Comparison of ENCODE assay signal across 20 cellular contexts in the genomic region with DNA sequence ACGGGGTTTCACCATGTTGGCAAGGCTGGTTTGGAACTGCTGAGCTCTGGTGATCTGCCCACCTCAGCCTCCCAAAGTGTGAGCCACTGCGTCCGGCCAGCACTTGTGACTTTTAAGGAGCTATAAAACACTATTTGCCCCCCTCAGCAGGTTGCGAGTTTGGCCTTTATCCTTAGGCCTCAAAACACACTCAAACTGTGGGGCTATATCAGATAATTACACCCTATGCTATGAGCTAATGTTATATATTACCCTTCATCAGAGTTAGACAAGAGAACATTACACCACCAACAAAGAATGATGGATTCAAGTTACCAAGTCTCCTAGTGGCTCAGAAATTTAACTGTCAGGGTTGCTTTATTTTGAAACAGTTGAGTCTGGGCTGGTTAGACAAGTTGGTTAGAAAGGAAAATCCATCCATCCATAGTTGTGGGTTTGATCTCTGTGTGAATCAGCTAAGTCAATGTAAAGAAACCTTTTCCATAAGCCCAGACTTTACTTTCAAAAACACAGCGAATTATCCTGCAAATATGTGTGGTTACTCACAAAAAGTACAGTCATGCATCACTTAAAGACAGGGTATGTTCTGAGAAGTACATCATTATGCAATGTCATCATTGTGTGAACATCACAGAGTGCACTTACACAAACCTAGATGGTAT.
DNase-seq lines count a peak whose midpoint lies in the region; ATAC-seq, FAIRE-seq and TF ChIP-seq lines count a peak whose summit lies in the region.
"Had no signal": no experiment of that assay in that cellular context is flagged by ENCODE, and none has a peak within 500 bp of the region (broad histone marks: within the 10 kb centered on the region; RNA-seq: fewer than 3 reads in every experiment).

No MANE protein-coding gene starts in this region.

- no peaks in the 10 kb centered on the region for H3K9me3 Mint-ChIP-seq in T-helper 2 cell treated with Interferon-gamma antibody and Interleukin-4, amounts not matched to agents 5 μg/mL and 100 μg/mL, for 36 hours
- H3K9me3 Mint-ChIP-seq in CD8-positive, alpha-beta T cell = peaks cover 1% of the 10 kb centered on the region
- H3K9me3 Mint-ChIP-seq in stimulated activated memory B cell treated with anti-CD40 and anti-IgM and Interleukin-4, amounts not matched to agents 10 μg/mL and 1 μg/mL and 100 μg/mL, for 72 hours = no peaks in the 10 kb centered on the region
- H3K9me3 Mint-ChIP-seq: activated T-cell treated with anti-CD3 and anti-CD28 coated beads, Interleukin-2, amount 50 U/mL, for 4 hours had no signal

- no peak overlapping the region for H3K4me3 Mint-ChIP-seq in T-helper 2 cell treated with Interferon-gamma antibody and Interleukin-4, amounts not matched to agents 5 μg/mL and 100 μg/mL, for 36 hours
- H3K4me3 Mint-ChIP-seq in CD8-positive, alpha-beta T cell = no peak overlapping the region
- no peak overlapping the region for H3K4me3 Mint-ChIP-seq in stimulated activated memory B cell treated with anti-CD40 and anti-IgM and Interleukin-4, amounts not matched to agents 10 μg/mL and 1 μg/mL and 100 μg/mL, for 72 hours
- H3K4me3 Mint-ChIP-seq: activated naive CD8-positive, alpha-beta T cell; activated T-cell treated with anti-CD3 and anti-CD28 coated beads, Interleukin-2, amount 50 U/mL, for 4 hours had no signal

- no peaks in the 10 kb centered on the region for H3K9me1 ChIP-seq in keratinocyte (ENCODE audit: control insufficient read depth, extremely low read depth, insufficient read depth, low read length)

- H3K4me1 Mint-ChIP-seq in T-helper 2 cell treated with Interferon-gamma antibody and Interleukin-4, amounts not matched to agents 5 μg/mL and 100 μg/mL, for 36 hours (ENCODE audit: low read depth) = no peaks in the 10 kb centered on the region
- no peaks in the 10 kb centered on the region for H3K4me1 Mint-ChIP-seq in CD8-positive, alpha-beta T cell (ENCODE audit: low read depth)
- H3K4me1 Mint-ChIP-seq in stimulated activated memory B cell treated with anti-CD40 and anti-IgM and Interleukin-4, amounts not matched to agents 10 μg/mL and 1 μg/mL and 100 μg/mL, for 72 hours = no peaks in the 10 kb centered on the region

- no peak overlapping the region for H3K9ac ChIP-seq in keratinocyte (ENCODE audit: control insufficient read depth, extremely low read depth, insufficient read depth, low read length)

- peak; percentile 32 for DNase-seq in EH (ENCODE audit: low read depth)
- DNase-seq in NCI-H146 (lab: John Stamatoyannopoulos, UW) = peak; percentile 14
- peak; percentile 45 for DNase-seq in brain microvascular endothelial cell
- peak; percentile 40 for DNase-seq in keratinocyte (ENCODE audit: low read depth, low spot score)
- no peak for DNase-seq in T-helper 2 cell treated with Interferon-gamma antibody and Interleukin-4, amounts not matched to agents 5 μg/mL and 100 μg/mL, for 36 hours (ENCODE audit: low spot score)
- DNase-seq in CD8-positive, alpha-beta T cell = no peak
- no peak for DNase-seq in prostate gland (ENCODE audit: low spot score)
- DNase-seq: activated CD4-positive, alpha-beta T cell treated with anti-CD3 and anti-CD28 coated beads, Interleukin-2, amount 50 U/mL, for 48 hours; activated T-cell treated with anti-CD3 and anti-CD28 coated beads, Interleukin-2, amount 50 U/mL, for 4 hours; central memory CD4-positive, alpha-beta T cell; effector memory CD4-positive, alpha-beta T cell; GOT3; MM.1S; NCI-H2029; NCI-H82 had no signal

- no peak for TF ChIP-seq CTCF in brain microvascular endothelial cell (IDR thresholded peaks at IDR 0.05; ENCODE audit: low read depth, low read length, missing control alignments)
- TF ChIP-seq CTCF in keratinocyte (optimal IDR thresholded peaks at IDR 0.05 in 1 of 3, IDR thresholded peaks at IDR 0.05 in 1 of 3, conservative IDR thresholded peaks at IDR 0.05 in 1 of 3; ENCODE audit: extremely low read depth in 1 of 3, insufficient read depth in 2 of 3, low read length in 3 of 3) = no peak
- no peak for TF ChIP-seq CTCF in CD8-positive, alpha-beta T cell (IDR thresholded peaks at IDR 0.05)
- TF ChIP-seq CTCF in prostate gland (IDR thresholded peaks at IDR 0.05) = no peak

- no peak for TF ChIP-seq POLR2A in prostate gland (IDR thresholded peaks at IDR 0.05)

- in situ Hi-C loops in brain microvascular endothelial cell (cut with HindIII; ENCODE audit: low pct_ligation_motif_present, low sequenced_read_pairs) = loop anchor here (25.0 kb wide), 1 partner anchor 116 kb away; the partner anchor contains the start of gene SEMA3D

- no peak overlapping the region for H3K27ac Mint-ChIP-seq in T-helper 2 cell treated with Interferon-gamma antibody and Interleukin-4, amounts not matched to agents 5 μg/mL and 100 μg/mL, for 36 hours
- no peak overlapping the region for H3K27ac Mint-ChIP-seq in CD8-positive, alpha-beta T cell
- H3K27ac Mint-ChIP-seq in stimulated activated memory B cell treated with anti-CD40 and anti-IgM and Interleukin-4, amounts not matched to agents 10 μg/mL and 1 μg/mL and 100 μg/mL, for 72 hours = no peak overlapping the region
- H3K27ac Mint-ChIP-seq: activated naive CD8-positive, alpha-beta T cell had no signal

- H3K79me2 ChIP-seq in keratinocyte (ENCODE audit: control insufficient read depth, insufficient read depth, low read length) = no peaks in the 10 kb centered on the region

- H3K4me1 ChIP-seq in keratinocyte (ENCODE audit: control insufficient read depth, extremely low read depth, insufficient read depth, low read length) = peaks cover 14% of the 10 kb centered on the region
- H3K4me1 ChIP-seq in CD8-positive, alpha-beta T cell (ENCODE audit: insufficient read depth, low read length) = no peaks in the 10 kb centered on the region
- no peaks in the 10 kb centered on the region for H3K4me1 ChIP-seq in prostate gland (replicated peaks)
- H3K4me1 ChIP-seq: gastroesophageal sphincter had no signal

- no peak overlapping the region for H2AFZ ChIP-seq in keratinocyte (ENCODE audit: control insufficient read depth, low read length)

- H3K9me3 ChIP-seq in keratinocyte (ENCODE audit: control insufficient read depth, low read depth, low read length) = no peaks in the 10 kb centered on the region
- no peaks in the 10 kb centered on the region for H3K9me3 ChIP-seq in CD8-positive, alpha-beta T cell (ENCODE audit: low read length)
- no peaks in the 10 kb centered on the region for H3K9me3 ChIP-seq in prostate gland
- H3K9me3 ChIP-seq: gastroesophageal sphincter had no signal

- dilution Hi-C loops in keratinocyte (cut with MboI; ENCODE audit: extremely low pct_ligation_motif_present, low sequenced_read_pairs) = loop anchor here (25.0 kb wide), 1 partner anchor 116 kb away; the partner anchor contains the start of gene SEMA3D

- H3K36me3 Mint-ChIP-seq in T-helper 2 cell treated with Interferon-gamma antibody and Interleukin-4, amounts not matched to agents 5 μg/mL and 100 μg/mL, for 36 hours (ENCODE audit: low read depth) = no peaks in the 10 kb centered on the region
- no peaks in the 10 kb centered on the region for H3K36me3 Mint-ChIP-seq in CD8-positive, alpha-beta T cell
- no peaks in the 10 kb centered on the region for H3K36me3 Mint-ChIP-seq in stimulated activated memory B cell treated with anti-CD40 and anti-IgM and Interleukin-4, amounts not matched to agents 10 μg/mL and 1 μg/mL and 100 μg/mL, for 72 hours
- H3K36me3 Mint-ChIP-seq: activated naive CD8-positive, alpha-beta T cell had no signal

- no peak overlapping the region for H3K4me2 ChIP-seq in keratinocyte (ENCODE audit: control insufficient read depth, extremely low read depth, insufficient read depth, low read depth, low read length)

- H3K27ac ChIP-seq in brain microvascular endothelial cell = no peak overlapping the region
- H3K27ac ChIP-seq in keratinocyte (ENCODE audit: control insufficient read depth, insufficient read depth, low read length) = peak overlapping the region; percentile 13
- H3K27ac ChIP-seq in CD8-positive, alpha-beta T cell (ENCODE audit: low read depth, low read length) = no peak overlapping the region
- no peak overlapping the region for H3K27ac ChIP-seq in prostate gland
- H3K27ac ChIP-seq: gastroesophageal sphincter had no signal

- intact Hi-C loops in CD8-positive, alpha-beta T cell (cut with DNase I, micrococcal nuclease) = no loop called here
- intact Hi-C loops in prostate gland (cut with DNase I) = no loop called here

- FAIRE-seq in keratinocyte (lab: Jason Lieb, UNC) = peak; percentile 78
- FAIRE-seq: RCC 7860 had no signal

- H3K4me3 ChIP-seq in brain microvascular endothelial cell (ENCODE audit: low read depth, low read length) (no peak overlapping the region), keratinocyte (ENCODE audit: control insufficient read depth in 2 of 3, extremely low read depth in 1 of 3, insufficient read depth in 2 of 3, low read depth in 1 of 3, low read length in 3 of 3) (no peak overlapping the region), prostate gland (no peak overlapping the region)
- no peak overlapping the region for H3K4me3 ChIP-seq in CD8-positive, alpha-beta T cell (ENCODE audit: low read depth, low read length)
- H3K4me3 ChIP-seq: gastroesophageal sphincter had no signal

- POLR2A ChIA-PET in CD8-positive, alpha-beta T cell (lab: Charles Lee) = no interaction called here

- no peak for ATAC-seq in CD8-positive, alpha-beta T cell
- no peak for ATAC-seq in stimulated activated memory B cell treated with anti-CD40 and anti-IgM and Interleukin-4, amounts not matched to agents 10 μg/mL and 1 μg/mL and 100 μg/mL, for 72 hours
- ATAC-seq: activated T-cell treated with anti-CD3 and anti-CD28 coated beads, Interleukin-2, amount 50 U/mL, for 4 hours; gastroesophageal sphincter had no signal

- H3K36me3 ChIP-seq in brain microvascular endothelial cell (replicated peaks) (no peaks in the 10 kb centered on the region), keratinocyte (ENCODE audit: control insufficient read depth in 2 of 2, extremely low read depth in 1 of 2, insufficient read depth in 2 of 2, low read length in 2 of 2) (no peaks in the 10 kb centered on the region), prostate gland (no peaks in the 10 kb centered on the region)
- H3K36me3 ChIP-seq in CD8-positive, alpha-beta T cell (ENCODE audit: insufficient read depth, low read length) = no peaks in the 10 kb centered on the region
- H3K36me3 ChIP-seq: gastroesophageal sphincter had no signal

- H4K20me1 ChIP-seq in keratinocyte (ENCODE audit: control insufficient read depth, extremely low read depth, insufficient read depth, low read length) = no peaks in the 10 kb centered on the region

- WGBS in prostate gland = 97% methylated on average over 5 of the region's 5 CpGs

- no peaks in the 10 kb centered on the region for H3K27me3 Mint-ChIP-seq in T-helper 2 cell treated with Interferon-gamma antibody and Interleukin-4, amounts not matched to agents 5 μg/mL and 100 μg/mL, for 36 hours (ENCODE audit: low read depth)
- no peaks in the 10 kb centered on the region for H3K27me3 Mint-ChIP-seq in CD8-positive, alpha-beta T cell (ENCODE audit: low read depth)
- H3K27me3 Mint-ChIP-seq in stimulated activated memory B cell treated with anti-CD40 and anti-IgM and Interleukin-4, amounts not matched to agents 10 μg/mL and 1 μg/mL and 100 μg/mL, for 72 hours = no peaks in the 10 kb centered on the region
- H3K27me3 Mint-ChIP-seq: activated naive CD8-positive, alpha-beta T cell; progenitor cell of endocrine pancreas had no signal

- H3K27me3 ChIP-seq in brain microvascular endothelial cell (replicated peaks) (no peaks in the 10 kb centered on the region), keratinocyte (ENCODE audit: control insufficient read depth, extremely low read depth, insufficient read depth, low read length) (no peaks in the 10 kb centered on the region), prostate gland (replicated peaks; ENCODE audit: insufficient read depth) (no peaks in the 10 kb centered on the region)
- H3K27me3 ChIP-seq in CD8-positive, alpha-beta T cell (ENCODE audit: insufficient read depth, low read length) = no peaks in the 10 kb centered on the region
- H3K27me3 ChIP-seq: gastroesophageal sphincter had no signal

- CTCF ChIA-PET in CD8-positive, alpha-beta T cell (lab: Charles Lee) = no interaction called here

Comparison
In these comparisons a context has a peak if more than half of its experiments do, and no peak if none do; other contexts are left out.
1. DNase-seq: peak in EH (single experiment), NCI-H146 (single experiment), brain microvascular endothelial cell (single experiment) and keratinocyte (single experiment); none in T-helper 2 cell treated with Interferon-gamma antibody and Interleukin-4, amounts not matched to agents 5 μg/mL and 100 μg/mL, for 36 hours (single experiment), CD8-positive, alpha-beta T cell (0 of 7) and prostate gland (single experiment).